In the genomic region with DNA sequence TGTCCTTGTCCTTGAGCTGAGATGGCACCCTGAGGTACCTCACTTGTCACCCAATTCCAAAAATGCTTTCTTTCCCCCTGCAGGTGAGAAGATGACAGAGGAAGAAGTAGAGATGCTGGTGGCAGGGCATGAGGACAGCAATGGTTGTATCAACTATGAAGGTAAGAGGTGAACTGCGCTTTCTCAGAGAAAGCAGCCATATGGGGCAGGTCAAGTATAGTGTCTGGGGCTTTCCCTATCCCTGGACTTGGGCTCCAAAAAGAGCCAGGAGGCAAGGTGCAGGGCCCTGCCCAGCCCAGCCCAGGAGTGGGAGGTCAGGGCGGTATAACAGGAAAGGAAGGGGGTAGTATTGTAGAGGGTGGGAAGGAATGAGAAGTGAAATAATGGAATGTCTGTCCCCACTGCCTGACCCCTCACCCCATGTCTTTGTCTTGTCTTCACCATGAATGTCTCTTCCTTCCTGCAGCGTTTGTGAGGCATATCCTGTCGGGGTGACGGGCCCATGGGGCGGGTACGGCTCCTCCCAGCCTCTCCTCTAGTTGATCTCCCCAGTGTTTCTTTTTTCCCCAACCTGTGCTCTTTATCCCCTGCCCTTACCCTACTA, we compare ENCODE assay signal across 8 cellular contexts. TPM values are rescaled to one million over a fixed set of nuclear protein-coding genes. Genes with fewer than 3 reads are reported as not detected.
DNase-seq lines count a peak whose midpoint lies in the region; ATAC-seq and TF ChIP-seq lines count a peak whose summit lies in the region.

No MANE protein-coding gene starts in this region.

- no CpG with 5 or more reads among the region's 7 CpGs for WGBS in neuronal stem cell (ENCODE audit: extremely low coverage in 2 of 2, insufficient read length in 2 of 2, insufficient replicate concordance in 1 of 2), 2 donors
- 23% methylated on average over 7 of the region's 7 CpGs for WGBS in urinary bladder

- H3K4ac ChIP-seq in neuronal stem cell (ENCODE audit: low read length) = no peak overlapping the region

- H2BK5ac ChIP-seq in neuronal stem cell (ENCODE audit: low read length) = no peak overlapping the region

- H3K9me3 Mint-ChIP-seq in effector memory CD8-positive, alpha-beta T cell = no peaks in the 10 kb centered on the region

- no peaks in the 10 kb centered on the region for H3K27me3 ChIP-seq in HL-60 (ENCODE audit: insufficient read depth, poor library complexity, severe bottlenecking)
- no peaks in the 10 kb centered on the region for H3K27me3 ChIP-seq in neuronal stem cell (ENCODE audit: control insufficient read depth in 3 of 3, insufficient read depth in 3 of 3, low read depth in 1 of 3, low read length in 3 of 3)

- H2BK120ac ChIP-seq in neuronal stem cell (ENCODE audit: low read depth, low read length) = no peak overlapping the region

- H3K4me3 Mint-ChIP-seq in effector memory CD8-positive, alpha-beta T cell = peak overlapping the region; percentile 88 to 95

- peak; percentile 57 for ATAC-seq in effector memory CD8-positive, alpha-beta T cell (replicated peaks)

- H3K4me1 Mint-ChIP-seq in effector memory CD8-positive, alpha-beta T cell (ENCODE audit: low read depth in 2 of 2) = peaks cover 42% of the 10 kb centered on the region in 2 donors

- no peaks in the 10 kb centered on the region for H3K27me3 Mint-ChIP-seq in effector memory CD8-positive, alpha-beta T cell

- no peak overlapping the region for H3K9ac ChIP-seq in neuronal stem cell (ENCODE audit: low read depth, low read length, poor library complexity)

- H3K36me3 ChIP-seq in neuronal stem cell (replicated peaks in 1 of 2; ENCODE audit: control insufficient read depth in 2 of 2, insufficient read depth in 2 of 2, low read length in 2 of 2) = peaks cover 38 to 70% of the 10 kb centered on the region in 2 donors
- peaks cover 8% of the 10 kb centered on the region for H3K36me3 ChIP-seq in urinary bladder (ENCODE audit: insufficient read depth)

- peak overlapping the region; percentile 41 for H3K4me2 ChIP-seq in neuronal stem cell (ENCODE audit: insufficient read depth, low read length, poor library complexity, severe bottlenecking)

- H2AFZ ChIP-seq in neuronal stem cell (ENCODE audit: low read length) = no peak overlapping the region

- H3K23ac ChIP-seq in neuronal stem cell (ENCODE audit: low read depth, low read length, poor library complexity) = no peak overlapping the region

- H4K8ac ChIP-seq in neuronal stem cell (ENCODE audit: low read depth, low read length) = no peak overlapping the region

- no peak overlapping the region for H3K14ac ChIP-seq in neuronal stem cell (ENCODE audit: low read length)

- H2BK15ac ChIP-seq in neuronal stem cell (ENCODE audit: low read length) = no peak overlapping the region

- H3K4me3 ChIP-seq in HL-60 (replicated peaks; ENCODE audit: insufficient read depth, low read length) (peak overlapping the region; percentile 64), neuronal stem cell (ENCODE audit: low read length in 2 of 2) (peak overlapping the region; percentile 2 to 85), urinary bladder (ENCODE audit: low read depth, low read length) (peak overlapping the region; percentile 68)

- H2AK5ac ChIP-seq in neuronal stem cell (ENCODE audit: low read depth, low read length) = no peak overlapping the region

- peak overlapping the region; percentile 95 to 98 for H3K27ac Mint-ChIP-seq in effector memory CD8-positive, alpha-beta T cell

- H3K27ac ChIP-seq in HL-60 (replicated peaks) (no peak overlapping the region), neuronal stem cell (replicated peaks; ENCODE audit: low read length) (peak overlapping the region; percentile 20), urinary bladder (ENCODE audit: low read depth) (peak overlapping the region; percentile 100)

- no peak overlapping the region for H2BK12ac ChIP-seq in neuronal stem cell (ENCODE audit: low read length)

- H3K79me1 ChIP-seq in neuronal stem cell (ENCODE audit: low read depth, low read length) = no peaks in the 10 kb centered on the region

- peaks cover 27 to 40% of the 10 kb centered on the region in 2 donors for H3K4me1 ChIP-seq in neuronal stem cell (ENCODE audit: control insufficient read depth in 2 of 2, insufficient read depth in 1 of 2, low read depth in 1 of 2, low read length in 2 of 2)
- H3K4me1 ChIP-seq in urinary bladder (ENCODE audit: insufficient read depth) = no peaks in the 10 kb centered on the region

- no peaks in the 10 kb centered on the region for H3K9me3 ChIP-seq in neuronal stem cell (replicated peaks in 1 of 2; ENCODE audit: control insufficient read depth in 2 of 2, insufficient read depth in 1 of 2, low read depth in 1 of 2, low read length in 2 of 2)

- no peak overlapping the region for H3K18ac ChIP-seq in neuronal stem cell (ENCODE audit: low read length)

- TF ChIP-seq CTCF in HL-60 (IDR thresholded peaks at IDR 0.05; ENCODE audit: insufficient read depth, low read length) = no peak

- peak in 1 of 2 experiments; percentile 10 for DNase-seq in HL-60 (ENCODE audit: low read depth in 1 of 2, low spot score in 1 of 2)
- DNase-seq in activated CD4-positive, alpha-beta T cell treated with anti-CD3 and anti-CD28 coated beads, Interleukin-2, amount 50 U/mL, for 1 hour = peak; percentile 66
- DNase-seq in effector memory CD8-positive, alpha-beta T cell = peak; percentile 44 to 56 (median 49)
- DNase-seq in neuronal stem cell (ENCODE audit: low spot score) = no peak
- no peak for DNase-seq in NCI-H1105 treated with DMSO at 0.1 percent for 48 hours (lab: John Stamatoyannopoulos, UW)
- DNase-seq in COLO668 (lab: John Stamatoyannopoulos, UW; ENCODE audit: unreplicated experiment) = no peak
- no peak for DNase-seq in iPS-NIHi11 (ENCODE audit: low spot score)

- peaks cover 70% of the 10 kb centered on the region for H3K36me3 Mint-ChIP-seq in effector memory CD8-positive, alpha-beta T cell (ENCODE audit: insufficient read depth)

- H4K91ac ChIP-seq in neuronal stem cell (ENCODE audit: low read depth, low read length, poor library complexity) = no peak overlapping the region

RNA-seq across cellular contexts. Expression of a gene that starts 2.1 kb away (rescaled TPM):
- 1,112 TPM for polyA plus RNA-seq in neuronal stem cell (2013, experiment 1 of 2)
- 1,108 TPM for polyA plus RNA-seq in neuronal stem cell (2013, experiment 2 of 2)
- 2,133 TPM for total RNA-seq in urinary bladder
- polyA plus RNA-seq in urinary bladder = 7,162 TPM

RNA-seq across cellular contexts. Expression of a gene that starts 7.9 kb away (rescaled TPM):
- 232 TPM for polyA plus RNA-seq in neuronal stem cell (2013, experiment 1 of 2)
- polyA plus RNA-seq in neuronal stem cell (2013, experiment 2 of 2) = 230 TPM
- 65.3 TPM for total RNA-seq in urinary bladder
- 32.4 TPM for polyA plus RNA-seq in urinary bladder

RNA-seq across cellular contexts. Expression of a gene that starts 29.0 kb away (rescaled TPM):
- polyA plus RNA-seq in neuronal stem cell (2013, experiment 1 of 2) = 69.4 TPM
- polyA plus RNA-seq in neuronal stem cell (2013, experiment 2 of 2) = 66.2 TPM
- total RNA-seq in urinary bladder = 51.1 TPM
- 68.8 TPM for polyA plus RNA-seq in urinary bladder

RNA-seq across cellular contexts. Expression of a gene that starts 32.2 kb away (rescaled TPM):
- 33.2 TPM for polyA plus RNA-seq in neuronal stem cell (2013, experiment 1 of 2)
- 33.3 TPM for polyA plus RNA-seq in neuronal stem cell (2013, experiment 2 of 2)
- total RNA-seq in urinary bladder = 85.1 TPM
- polyA plus RNA-seq in urinary bladder = 116 TPM

RNA-seq across cellular contexts. Expression of a gene that starts 42.2 kb away (rescaled TPM):
- 3.9 TPM for polyA plus RNA-seq in neuronal stem cell (2013, experiment 1 of 2)
- 3.9 TPM for polyA plus RNA-seq in neuronal stem cell (2013, experiment 2 of 2)
- total RNA-seq in urinary bladder = 4.6 TPM
- 4.9 TPM for polyA plus RNA-seq in urinary bladder

Comparison
In these comparisons a context has a peak if more than half of its experiments do, and no peak if none do; other contexts are left out.
1. DNase-seq: peak in activated CD4-positive, alpha-beta T cell treated with anti-CD3 and anti-CD28 coated beads, Interleukin-2, amount 50 U/mL, for 1 hour (single experiment) and effector memory CD8-positive, alpha-beta T cell (3 of 3); none in neuronal stem cell (single experiment), NCI-H1105 treated with DMSO at 0.1 percent for 48 hours (single experiment), COLO668 (single experiment) and iPS-NIHi11 (single experiment).
2. Peak in every context shown above with its lines, with median percentiles within 50 percentile points of each other: H3K4me3 ChIP-seq.